In genomic region chr17:72604518-72604917, GRCh38 we compare ENCODE assay signal across 1 cellular context.
TF ChIP-seq lines count a peak whose summit lies in the region.

No MANE protein-coding gene starts in this region.

TF ChIP-seq in HepG2, 621 proteins besides CTCF, POLR2A, EP300 and RAD21 (continued from another document and continues in another):
- TF ChIP-seq MLXIP (CRISPR knock-in tag; IDR thresholded peaks at IDR 0.05; ENCODE audit: borderline replicate concordance) (no peak), FOXP4 (CRISPR knock-in tag; IDR thresholded peaks at IDR 0.05) (peak; percentile 60), GRHL1 (CRISPR knock-in tag; conservative IDR thresholded peaks at IDR 0.05) (no peak), ZNF138 (CRISPR knock-in tag; IDR thresholded peaks at IDR 0.05; ENCODE audit: low read depth) (no peak), ZSCAN31 (CRISPR knock-in tag; IDR thresholded peaks at IDR 0.05; ENCODE audit: low read depth) (no peak), TEAD3 (CRISPR knock-in tag; optimal IDR thresholded peaks at IDR 0.05; ENCODE audit: borderline replicate concordance) (no peak), SSRP1 (CRISPR knock-in tag; IDR thresholded peaks at IDR 0.05) (no peak), ZBTB43 (CRISPR knock-in tag; conservative IDR thresholded peaks at IDR 0.05) (no peak), ZNF281 (CRISPR knock-in tag; IDR thresholded peaks at IDR 0.05; ENCODE audit: borderline replicate concordance) (no peak; the same call in 1 of the 2 replicates), ZBTB4 (CRISPR knock-in tag; IDR thresholded peaks at IDR 0.05; ENCODE audit: borderline replicate concordance) (no peak), PREB (CRISPR knock-in tag; IDR thresholded peaks at IDR 0.05) (no peak), MAF1 (CRISPR knock-in tag; IDR thresholded peaks at IDR 0.05; ENCODE audit: borderline replicate concordance) (no peak), ZNF883 (CRISPR knock-in tag; IDR thresholded peaks at IDR 0.05; ENCODE audit: not compliant biosample characterization) (no peak), HMG20A (CRISPR knock-in tag; IDR thresholded peaks at IDR 0.05; ENCODE audit: borderline replicate concordance) (peak; percentile 95; the same call in 1 of the 2 replicates), E2F1 (CRISPR knock-in tag; IDR thresholded peaks at IDR 0.05) (no peak), JARID2 (CRISPR knock-in tag; IDR thresholded peaks at IDR 0.05; ENCODE audit: insufficient replicate concordance) (no peak), MXI1 (IDR thresholded peaks at IDR 0.05; ENCODE audit: borderline replicate concordance, low read depth, low read length) (no peak), SNAI1 (CRISPR knock-in tag; IDR thresholded peaks at IDR 0.05; ENCODE audit: borderline replicate concordance) (no peak), RBM22 (optimal IDR thresholded peaks at IDR 0.05; ENCODE audit: low read length) (no peak), ATF3 (CRISPR knock-in tag; IDR thresholded peaks at IDR 0.05) (peak; percentile 60; the same call in 1 of the 2 replicates), GMEB1 (CRISPR knock-in tag; IDR thresholded peaks at IDR 0.05; ENCODE audit: borderline replicate concordance) (peak; percentile 44; the same call in 1 of the 2 replicates), NCOA2 (CRISPR knock-in tag; IDR thresholded peaks at IDR 0.05) (peak; percentile 94), ZMYM2 (CRISPR knock-in tag; IDR thresholded peaks at IDR 0.05) (0 out of 2 replicates have a peak, but pooled peaks have one; percentile 54), TEAD2 (CRISPR knock-in tag; IDR thresholded peaks at IDR 0.05) (no peak), ZNF720 (CRISPR knock-in tag; IDR thresholded peaks at IDR 0.05) (no peak), ATF7 (IDR thresholded peaks at IDR 0.05) (no peak), ATF7 (CRISPR knock-in tag; IDR thresholded peaks at IDR 0.05) (no peak), ZNF550 (CRISPR knock-in tag; IDR thresholded peaks at IDR 0.05; ENCODE audit: borderline replicate concordance) (no peak), RFX1 (IDR thresholded peaks at IDR 0.05) (no peak), RBM39 (IDR thresholded peaks at IDR 0.05; ENCODE audit: low read depth, low read length, poor library complexity, severe bottlenecking) (no peak), THAP9 (CRISPR knock-in tag; IDR thresholded peaks at IDR 0.05; ENCODE audit: borderline replicate concordance) (no peak), ZNF589 (CRISPR knock-in tag; conservative IDR thresholded peaks at IDR 0.05) (no peak), FOXA1 (IDR thresholded peaks at IDR 0.05) (no peak), FOXA1 (CRISPR knock-in tag; IDR thresholded peaks at IDR 0.05) (peak; percentile 82), CBFB (CRISPR knock-in tag; IDR thresholded peaks at IDR 0.05) (peak; percentile 74), ZBTB1 (CRISPR knock-in tag; IDR thresholded peaks at IDR 0.05; ENCODE audit: borderline replicate concordance) (no peak), BRD4 (CRISPR knock-in tag; IDR thresholded peaks at IDR 0.05) (no peak)
